Comparison of ENCODE assay signal across 17 cellular contexts in the genomic region with DNA sequence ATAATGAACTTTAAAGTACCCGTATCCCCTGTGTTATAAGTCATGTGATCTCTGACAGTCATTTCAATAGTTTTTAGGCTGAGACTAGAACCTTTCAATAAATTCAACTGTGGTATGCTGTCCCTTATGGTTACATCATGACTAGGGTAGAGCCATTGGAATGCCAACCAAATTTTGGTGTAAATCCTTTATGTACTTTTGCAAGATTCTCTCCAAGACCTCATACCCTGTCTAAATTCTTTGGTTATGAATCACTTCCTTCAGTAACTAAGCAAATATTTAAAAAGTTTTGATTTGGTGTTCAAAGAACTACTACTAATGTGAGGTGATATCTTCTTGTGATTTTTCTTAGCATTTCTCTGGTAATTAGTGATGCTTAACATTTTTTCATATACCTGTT. TPM values are rescaled to one million over a fixed set of nuclear protein-coding genes. Genes with fewer than 3 reads are reported as not detected.
DNase-seq lines count a peak whose midpoint lies in the region; ATAC-seq and TF ChIP-seq lines count a peak whose summit lies in the region.
"Had no signal": no experiment of that assay in that cellular context is flagged by ENCODE, and none has a peak within 500 bp of the region (broad histone marks: within the 10 kb centered on the region; RNA-seq: fewer than 3 reads in every experiment).

No MANE protein-coding gene starts in this region.

- WGBS in mesenchymal stem cell = no CpG with 5 or more reads among the region's 1 CpG

- H3K4me1 ChIP-seq in mesenchymal stem cell (ENCODE audit: control insufficient read depth, insufficient read depth, low read depth, low read length) = no peaks in the 10 kb centered on the region

- ATAC-seq in GM21737 (IDR thresholded peaks at IDR 0.05; ENCODE audit: unreplicated experiment) = no peak

- no peak overlapping the region for H3K9ac ChIP-seq in mesenchymal stem cell (ENCODE audit: low read length)

- no peak overlapping the region for H3K23ac ChIP-seq in mesenchymal stem cell (ENCODE audit: low read length in 2 of 2)

- H3K27ac ChIP-seq in mesenchymal stem cell (ENCODE audit: low read length, poor library complexity, severe bottlenecking) = no peak overlapping the region

- H4K91ac ChIP-seq in mesenchymal stem cell (ENCODE audit: low read length) = no peak overlapping the region

- H3K14ac ChIP-seq in mesenchymal stem cell (ENCODE audit: low read length in 2 of 2) = no peak overlapping the region

- H3K18ac ChIP-seq in mesenchymal stem cell (ENCODE audit: low read depth in 1 of 2, low read length in 2 of 2) = no peak overlapping the region

- peaks cover 32% of the 10 kb centered on the region for H3K4me1 Mint-ChIP-seq in chondrocyte (ENCODE audit: low read depth)
- H3K4me1 Mint-ChIP-seq: activated naive CD8-positive, alpha-beta T cell treated with anti-CD3 and anti-CD28 coated beads, Interleukin-2, amount 10 ng/mL, durations not matched to agents 7 days and 5 days; CD4-positive, CD25-positive, alpha-beta regulatory T cell had no signal

- no peak overlapping the region for H3K4ac ChIP-seq in mesenchymal stem cell (ENCODE audit: low read depth in 1 of 2, low read length in 2 of 2)

- no peak overlapping the region for H2BK15ac ChIP-seq in mesenchymal stem cell (ENCODE audit: low read depth, poor library complexity, severe bottlenecking)

- H3K36me3 Mint-ChIP-seq in chondrocyte (ENCODE audit: low read depth) = no peaks in the 10 kb centered on the region
- H3K36me3 Mint-ChIP-seq: activated naive CD8-positive, alpha-beta T cell treated with anti-CD3 and anti-CD28 coated beads, Interleukin-2, amount 10 ng/mL, durations not matched to agents 7 days and 5 days; CD4-positive, CD25-positive, alpha-beta regulatory T cell had no signal

- no peak overlapping the region for H2BK12ac ChIP-seq in mesenchymal stem cell (ENCODE audit: low read length in 2 of 2)

- no peak overlapping the region for H2BK5ac ChIP-seq in mesenchymal stem cell (ENCODE audit: low read depth, low read length, poor library complexity, severe bottlenecking)

- H4K8ac ChIP-seq in mesenchymal stem cell (ENCODE audit: low read length) = no peak overlapping the region

- no peak overlapping the region for H2AK5ac ChIP-seq in mesenchymal stem cell (ENCODE audit: low read length, severe bottlenecking)

- peaks cover 5% of the 10 kb centered on the region for H3K9me3 Mint-ChIP-seq in chondrocyte (ENCODE audit: low read depth)
- H3K9me3 Mint-ChIP-seq: activated naive CD8-positive, alpha-beta T cell treated with anti-CD3 and anti-CD28 coated beads, Interleukin-2, amount 10 ng/mL, durations not matched to agents 7 days and 5 days had no signal

- H3K27ac Mint-ChIP-seq in chondrocyte (ENCODE audit: unreplicated experiment) = peak overlapping the region; percentile 34
- H3K27ac Mint-ChIP-seq: activated naive CD8-positive, alpha-beta T cell treated with anti-CD3 and anti-CD28 coated beads, Interleukin-2, amount 10 ng/mL, durations not matched to agents 7 days and 5 days; CD4-positive, CD25-positive, alpha-beta regulatory T cell had no signal

- no peak overlapping the region for H3K4me2 ChIP-seq in mesenchymal stem cell (ENCODE audit: low read length, poor library complexity, severe bottlenecking)

- no peak overlapping the region for H3K4me3 ChIP-seq in mesenchymal stem cell (ENCODE audit: insufficient read depth in 1 of 2, low read depth in 1 of 2, low read length in 2 of 2)

- no peaks in the 10 kb centered on the region for H3K9me3 ChIP-seq in mesenchymal stem cell (ENCODE audit: control insufficient read depth, low read length)

- no peaks in the 10 kb centered on the region for H3K27me3 ChIP-seq in mesenchymal stem cell (ENCODE audit: control insufficient read depth in 1 of 2, insufficient read depth in 1 of 2, low read length in 2 of 2)

- H3K4me3 Mint-ChIP-seq in chondrocyte (ENCODE audit: unreplicated experiment) = no peak overlapping the region
- H3K4me3 Mint-ChIP-seq: activated naive CD8-positive, alpha-beta T cell treated with anti-CD3 and anti-CD28 coated beads, Interleukin-2, amount 10 ng/mL, durations not matched to agents 7 days and 5 days; CD4-positive, CD25-positive, alpha-beta regulatory T cell had no signal

- H2AFZ ChIP-seq in mesenchymal stem cell (ENCODE audit: low read depth, low read length) = no peak overlapping the region

- no peaks in the 10 kb centered on the region for H3K36me3 ChIP-seq in mesenchymal stem cell (ENCODE audit: control insufficient read depth in 1 of 2, insufficient read depth in 2 of 2, low read depth in 1 of 2, low read length in 2 of 2)

- H3K79me1 ChIP-seq in mesenchymal stem cell (replicated peaks; ENCODE audit: low read length, poor library complexity, severe bottlenecking) = no peaks in the 10 kb centered on the region

- H2BK120ac ChIP-seq in mesenchymal stem cell (ENCODE audit: low read depth, low read length) = no peak overlapping the region

- H3K27me3 Mint-ChIP-seq in chondrocyte (ENCODE audit: low read depth) = no peaks in the 10 kb centered on the region
- H3K27me3 Mint-ChIP-seq: activated naive CD8-positive, alpha-beta T cell treated with anti-CD3 and anti-CD28 coated beads, Interleukin-2, amount 10 ng/mL, durations not matched to agents 7 days and 5 days had no signal

- DNase-seq in AG20443 (ENCODE audit: low spot score) = peak; percentile 53
- peak; percentile 80 for DNase-seq in NCI-H226
- DNase-seq in chondrocyte (ENCODE audit: low spot score) = no peak
- peak; percentile 22 for DNase-seq in mesenchymal stem cell
- no peak for DNase-seq in globus pallidus (ENCODE audit: low spot score)
- DNase-seq in NCI-H1092 (lab: John Stamatoyannopoulos, UW) = no peak
- DNase-seq in ecto neural progenitor cell (ENCODE audit: low spot score) = no peak
- DNase-seq: activated naive CD8-positive, alpha-beta T cell treated with anti-CD3 and anti-CD28 coated beads, Interleukin-2, amount 10 ng/mL, durations not matched to agents 7 days and 5 days; CD4-positive, CD25-positive, alpha-beta regulatory T cell; effector CD4-positive, alpha-beta T cell; NCI-H1048; SIG-M5; stimulated activated CD4-positive, alpha-beta T cell treated with anti-CD3 and anti-CD28 coated beads, Interleukin-4, amount 100 ng/mL, for 24 hours; stimulated activated naive CD4-positive, alpha-beta T cell had no signal

- no peak for TF ChIP-seq CTCF in chondrocyte (IDR thresholded peaks at IDR 0.05)

RNA-seq across cellular contexts. Expression of a gene that starts 20.8 kb away (rescaled TPM):
- not detected in 3 replicates for total RNA-seq in chondrocyte
- not detected for polyA plus RNA-seq in mesenchymal stem cell (2013, experiment 1 of 2)
- polyA plus RNA-seq in mesenchymal stem cell (2013, experiment 2 of 2) = not detected
- total RNA-seq: activated naive CD8-positive, alpha-beta T cell treated with anti-CD3 and anti-CD28 coated beads, Interleukin-2, amount 10 ng/mL, durations not matched to agents 7 days and 5 days; CD4-positive, CD25-positive, alpha-beta regulatory T cell; mesenteric fat pad; posterior vena cava had no signal
- polyA plus RNA-seq: CD4-positive, CD25-positive, alpha-beta regulatory T cell had no signal

RNA-seq across cellular contexts. Expression of a gene that starts 24.7 kb away (rescaled TPM):
- total RNA-seq in chondrocyte = not detected in 3 replicates
- not detected for polyA plus RNA-seq in mesenchymal stem cell (2013, experiment 1 of 2)
- polyA plus RNA-seq in mesenchymal stem cell (2013, experiment 2 of 2) = not detected
- total RNA-seq: activated naive CD8-positive, alpha-beta T cell treated with anti-CD3 and anti-CD28 coated beads, Interleukin-2, amount 10 ng/mL, durations not matched to agents 7 days and 5 days; CD4-positive, CD25-positive, alpha-beta regulatory T cell; mesenteric fat pad; posterior vena cava had no signal
- polyA plus RNA-seq: CD4-positive, CD25-positive, alpha-beta regulatory T cell had no signal

RNA-seq across cellular contexts. Expression of a gene that starts 44.3 kb away (rescaled TPM):
- total RNA-seq in chondrocyte = not detected in 3 replicates
- polyA plus RNA-seq in mesenchymal stem cell (2013, experiment 1 of 2) = not detected
- not detected for polyA plus RNA-seq in mesenchymal stem cell (2013, experiment 2 of 2)
- total RNA-seq: activated naive CD8-positive, alpha-beta T cell treated with anti-CD3 and anti-CD28 coated beads, Interleukin-2, amount 10 ng/mL, durations not matched to agents 7 days and 5 days; CD4-positive, CD25-positive, alpha-beta regulatory T cell; mesenteric fat pad; posterior vena cava had no signal
- polyA plus RNA-seq: CD4-positive, CD25-positive, alpha-beta regulatory T cell had no signal

Comparison
In these comparisons a context has a peak if more than half of its experiments do, and no peak if none do; other contexts are left out.
1. DNase-seq: peak in AG20443 (single experiment), NCI-H226 (single experiment) and mesenchymal stem cell (single experiment); none in chondrocyte (single experiment), globus pallidus (single experiment), NCI-H1092 (single experiment) and ecto neural progenitor cell (single experiment).